19 cellular contexts compared by ENCODE assay signal in genomic region chr19:30017172-30017571, GRCh38.
DNase-seq lines count a peak whose midpoint lies in the region; ATAC-seq, FAIRE-seq and TF ChIP-seq lines count a peak whose summit lies in the region.
"Had no signal": no experiment of that assay in that cellular context is flagged by ENCODE, and none has a peak within 500 bp of the region (broad histone marks: within the 10 kb centered on the region; RNA-seq: fewer than 3 reads in every experiment).

No MANE protein-coding gene starts in this region.

- no peak for DNase-seq in H54 (ENCODE audit: insufficient read length, low spot score)
- no peak for DNase-seq in naive B cell
- no peak for DNase-seq in posterior vena cava (ENCODE audit: low spot score)
- DNase-seq in adrenal gland: no peak
- no peak for DNase-seq in left colon
- DNase-seq in DMS79 treated with DMSO at 0.1 percent for 48 hours (lab: John Stamatoyannopoulos, UW): no peak
- DNase-seq: activated CD4-positive, alpha-beta T cell treated with anti-CD3 and anti-CD28 coated beads, Interleukin-2, amount 10 ng/mL, durations not matched to agents 7 days and 5 days; activated naive CD8-positive, alpha-beta T cell treated with anti-CD3 and anti-CD28 coated beads, Interleukin-2, amount 10 ng/mL, durations not matched to agents 7 days and 5 days; activated T-cell treated with anti-CD3 and anti-CD28 coated beads, Interleukin-2, amount 50 U/mL, for 24 hours; C1 segment of cervical spinal cord; DMS79; T1000 had no signal

- H3K27ac Mint-ChIP-seq in naive B cell: peak overlapping the region in 2 of 6 donors; percentile 63 to 76
- H3K27ac Mint-ChIP-seq: activated CD4-positive, alpha-beta T cell treated with anti-CD3 and anti-CD28 coated beads, Interleukin-2, amount 10 ng/mL, durations not matched to agents 7 days and 5 days; activated naive CD8-positive, alpha-beta T cell treated with anti-CD3 and anti-CD28 coated beads, Interleukin-2, amount 10 ng/mL, durations not matched to agents 7 days and 5 days; activated T-cell treated with anti-CD3 and anti-CD28 coated beads, Interleukin-2, amount 50 U/mL, for 24 hours; nephron had no signal

- no peaks in the 10 kb centered on the region for H3K27me3 ChIP-seq in adrenal gland
- H3K27me3 ChIP-seq: SJSA1 had no signal

- H3K27ac ChIP-seq in adrenal gland: no peak overlapping the region
- H3K27ac ChIP-seq: SJSA1 had no signal

- peaks cover 9 to 19% (median 15%) of the 10 kb centered on the region in 3 donors for H3K4me1 Mint-ChIP-seq in naive B cell
- H3K4me1 Mint-ChIP-seq: nephron had no signal

- no peaks in the 10 kb centered on the region for H3K4me1 ChIP-seq in adrenal gland (replicated peaks in 1 of 2)
- H3K4me1 ChIP-seq: SJSA1 had no signal

- intact Hi-C loops in posterior vena cava (cut with DNase I) (no loop called here), adrenal gland (cut with DNase I) (no loop called here), left colon (cut with DNase I, micrococcal nuclease) (no loop called here)

- peaks cover 0 to 8% of the 10 kb centered on the region in 2 donors for H3K36me3 Mint-ChIP-seq in naive B cell

- H3K36me3 ChIP-seq in adrenal gland (replicated peaks in 1 of 2): no peaks in the 10 kb centered on the region

- H3K9me3 Mint-ChIP-seq in naive B cell: peaks cover 0 to 2% (median 0%) of the 10 kb centered on the region in 7 donors
- H3K9me3 Mint-ChIP-seq: activated CD4-positive, alpha-beta T cell treated with anti-CD3 and anti-CD28 coated beads, Interleukin-2, amount 10 ng/mL, durations not matched to agents 7 days and 5 days; activated T-cell treated with anti-CD3 and anti-CD28 coated beads, Interleukin-2, amount 50 U/mL, for 24 hours had no signal

- peak; percentile 52 for FAIRE-seq in H54 (lab: Jason Lieb, UNC)
- FAIRE-seq: endothelial cell of umbilical vein, frontal cortex had no signal

- no peak overlapping the region for H3K4me3 ChIP-seq in adrenal gland
- H3K4me3 ChIP-seq: lung, SJSA1 had no signal

- TF ChIP-seq POLR2A in H54 (IDR thresholded peaks at IDR 0.05; ENCODE audit: low read depth, low read length): no peak
- no peak for TF ChIP-seq POLR2A in adrenal gland (IDR thresholded peaks at IDR 0.05)

- H3K9me3 ChIP-seq in adrenal gland (replicated peaks in 1 of 3): no peaks in the 10 kb centered on the region
- H3K9me3 ChIP-seq: SJSA1 had no signal

- ATAC-seq in GM18858 (IDR thresholded peaks at IDR 0.05; ENCODE audit: unreplicated experiment) (peak; percentile 82), HG03354 (IDR thresholded peaks at IDR 0.05; ENCODE audit: poor library complexity, severe bottlenecking, unreplicated experiment) (peak; percentile 69), naive B cell (ENCODE audit: low read depth in 2 of 2) (peak; percentile 47 to 57), left colon (no peak)

- no peaks in the 10 kb centered on the region for H3K27me3 Mint-ChIP-seq in naive B cell
- H3K27me3 Mint-ChIP-seq: activated CD4-positive, alpha-beta T cell treated with anti-CD3 and anti-CD28 coated beads, Interleukin-2, amount 10 ng/mL, durations not matched to agents 7 days and 5 days; activated naive CD8-positive, alpha-beta T cell treated with anti-CD3 and anti-CD28 coated beads, Interleukin-2, amount 10 ng/mL, durations not matched to agents 7 days and 5 days; activated T-cell treated with anti-CD3 and anti-CD28 coated beads, Interleukin-2, amount 50 U/mL, for 24 hours had no signal

- no peak for TF ChIP-seq CTCF in adrenal gland (IDR thresholded peaks at IDR 0.05)

- no peak overlapping the region for H3K4me3 Mint-ChIP-seq in naive B cell
- H3K4me3 Mint-ChIP-seq: activated CD4-positive, alpha-beta T cell treated with anti-CD3 and anti-CD28 coated beads, Interleukin-2, amount 10 ng/mL, durations not matched to agents 7 days and 5 days; activated naive CD8-positive, alpha-beta T cell treated with anti-CD3 and anti-CD28 coated beads, Interleukin-2, amount 10 ng/mL, durations not matched to agents 7 days and 5 days; activated T-cell treated with anti-CD3 and anti-CD28 coated beads, Interleukin-2, amount 50 U/mL, for 24 hours; nephron had no signal
